Comparison of ENCODE assay signal across 20 cellular contexts in the genomic region with DNA sequence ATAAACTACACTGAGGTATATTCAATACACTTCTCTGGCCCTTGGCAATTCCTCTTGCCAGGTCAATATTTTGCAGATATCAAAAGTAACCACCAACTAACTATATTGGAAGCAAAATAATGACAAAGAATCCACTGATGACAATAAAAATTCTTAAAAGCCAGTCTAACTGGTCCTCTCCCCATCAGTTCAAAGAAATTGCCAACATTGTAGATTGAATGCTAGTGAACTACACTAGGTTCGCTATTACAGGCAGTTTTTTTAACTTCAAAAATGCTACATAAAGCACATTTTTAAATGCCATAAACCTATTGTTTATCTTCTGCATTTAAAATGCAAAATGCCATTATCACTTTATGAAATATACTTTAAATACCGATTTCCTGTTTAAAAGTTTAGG. TPM values are rescaled to one million over a fixed set of nuclear protein-coding genes. Genes with fewer than 3 reads are reported as not detected.
DNase-seq lines count a peak whose midpoint lies in the region; ATAC-seq, FAIRE-seq and TF ChIP-seq lines count a peak whose summit lies in the region.
"Had no signal": no experiment of that assay in that cellular context is flagged by ENCODE, and none has a peak within 500 bp of the region (broad histone marks: within the 10 kb centered on the region; RNA-seq: fewer than 3 reads in every experiment).

No MANE protein-coding gene starts in this region.

- CTCF ChIA-PET in T-cell (lab: Charles Lee) = interaction anchor here in 1 of 2 donors (0.6 kb wide), 1 partner anchor 62 kb away, joined by 3 read pairs; no protein-coding TSS in a partner anchor

- H3K36me3 ChIP-seq in GM23248 (ENCODE audit: low read depth) (no peaks in the 10 kb centered on the region), gastrocnemius medialis (no peaks in the 10 kb centered on the region)

- peaks cover 3% of the 10 kb centered on the region for H3K36me3 Mint-ChIP-seq in T-cell

- H3K4me3 ChIP-seq in GM23248 (peak overlapping the region; percentile 95), fibroblast of pulmonary artery (replicated peaks; ENCODE audit: low read depth, low read length) (peak overlapping the region; percentile 73), gastrocnemius medialis (no peak overlapping the region)
- H3K4me3 ChIP-seq: body of pancreas had no signal

- no peaks in the 10 kb centered on the region for H3K27me3 Mint-ChIP-seq in T-cell
- H3K27me3 Mint-ChIP-seq: B cell had no signal

- H3K9me2 ChIP-seq in GM23248 (ENCODE audit: insufficient read depth) = no peaks in the 10 kb centered on the region

- intact Hi-C loops in gastrocnemius medialis (cut with DNase I; ENCODE audit: low total_unique reads) = loop anchor here (5.0 kb wide), 1 partner anchor 164 kb away; no protein-coding TSS in a partner anchor

- TF ChIP-seq CTCF in fibroblast of pulmonary artery (IDR thresholded peaks at IDR 0.05; ENCODE audit: low read length, missing control alignments) (no peak), gastrocnemius medialis (IDR thresholded peaks at IDR 0.05 in 4 of 5, conservative IDR thresholded peaks at IDR 0.05 in 1 of 5) (no peak)

- FAIRE-seq in GM12892 (lab: Jason Lieb, UNC) = no peak

- H4K20me1 ChIP-seq in GM23248 (ENCODE audit: insufficient read depth) = peaks cover 6% of the 10 kb centered on the region; the same call in 1 of the 2 replicates

- in situ Hi-C loops in GM23248 (cut with MboI) = no loop called here
- in situ Hi-C loops in gastrocnemius medialis (cut with MboI; ENCODE audit: low sequenced_read_pairs in 4 of 4) = no loop called here

- H3K79me2 ChIP-seq in GM23248 (ENCODE audit: insufficient read depth) = peaks cover 89% of the 10 kb centered on the region

- H3K27me3 ChIP-seq in GM23248 (replicated peaks; ENCODE audit: insufficient read depth) (no peaks in the 10 kb centered on the region), gastrocnemius medialis (no peaks in the 10 kb centered on the region)
- H3K27me3 ChIP-seq: body of pancreas, foreskin keratinocyte had no signal

- H3K27ac ChIP-seq in GM23248 (peak overlapping the region; percentile 94), gastrocnemius medialis (peak overlapping the region; percentile 3 to 98 (median 62))
- H3K27ac ChIP-seq: body of pancreas, foreskin keratinocyte had no signal

- no peak overlapping the region for H2AFZ ChIP-seq in GM23248

- DNase-seq in GM23248 = no peak
- DNase-seq in T-cell = no peak
- no peak for DNase-seq in fibroblast of pulmonary artery (ENCODE audit: low read depth)
- DNase-seq in gastrocnemius medialis = no peak
- DNase-seq in DMS53 (lab: John Stamatoyannopoulos, UW) = no peak
- no peak for DNase-seq in GM12892 (ENCODE audit: insufficient read length)
- DNase-seq: body of pancreas; DMS 273 treated with DMSO at 0.1 percent for 48 hours; effector CD8-positive, alpha-beta T cell; foreskin keratinocyte; NCI-H1105; NK-92 treated with Interleukin-12 subunit alpha and Interleukin-12 subunit beta, amount 100 ng/mL, for 24 hours; nucleus accumbens; Right ventricle myocardium superior; stimulated activated naive CD8-positive, alpha-beta T cell treated with anti-CD3 and anti-CD28 coated beads, Interleukin-15, Interleukin-2, amounts not matched to agents 100 U/mL and 50 U/mL, for 24 hours had no signal

- H3K27ac Mint-ChIP-seq in T-cell = no peak overlapping the region
- H3K27ac Mint-ChIP-seq: B cell had no signal

- WGBS in GM23248 (ENCODE audit: low coverage in 1 of 2, low lambda C conversion rate in 2 of 2, missing lambda C conversion rate in 2 of 2), 2 experiments = 57 to 58% methylated on average over 2 of the region's 2 CpGs

- POLR2A ChIA-PET in T-cell (lab: Charles Lee) = interaction anchor here (0.6 to 0.7 kb wide), 3 partner anchors 87 to 559 kb away, joined by 3 to 5 read pairs (median 3); no protein-coding TSS in a partner anchor

- no peak for ATAC-seq in T-cell (replicated peaks in 1 of 4)
- no peak for ATAC-seq in gastrocnemius medialis
- ATAC-seq in GM18907 (IDR thresholded peaks at IDR 0.05; ENCODE audit: unreplicated experiment) = no peak
- ATAC-seq in GM21786 (IDR thresholded peaks at IDR 0.05; ENCODE audit: unreplicated experiment) = no peak
- ATAC-seq: activated CD4-positive, CD25-positive, alpha-beta regulatory T cell treated with anti-CD3 and anti-CD28 coated beads, Interleukin-2, amount 50 U/mL, for 24 hours; body of pancreas; foreskin keratinocyte; stimulated activated naive CD8-positive, alpha-beta T cell treated with anti-CD3 and anti-CD28 coated beads, Interleukin-15, Interleukin-2, amounts not matched to agents 100 U/mL and 50 U/mL, for 24 hours had no signal

- peak overlapping the region; percentile 94 for H3K4me2 ChIP-seq in GM23248 (ENCODE audit: unreplicated experiment)

- H3K4me3 Mint-ChIP-seq in T-cell = peak overlapping the region in 2 of 3 donors; percentile 54 to 89
- H3K4me3 Mint-ChIP-seq: B cell had no signal

- H3K4me1 ChIP-seq in GM23248 (ENCODE audit: insufficient read depth) = peaks cover 33% of the 10 kb centered on the region
- H3K4me1 ChIP-seq in gastrocnemius medialis = peaks cover 28 to 49% of the 10 kb centered on the region in 2 donors

- TF ChIP-seq POLR2A in gastrocnemius medialis (IDR thresholded peaks at IDR 0.05) = no peak
- no peak for TF ChIP-seq POLR2A in GM12892 (IDR thresholded peaks at IDR 0.05; ENCODE audit: low read depth, low read length)

- H3K9me3 ChIP-seq in GM23248 (ENCODE audit: low read depth) (no peaks in the 10 kb centered on the region), gastrocnemius medialis (no peaks in the 10 kb centered on the region)
- H3K9me3 ChIP-seq: body of pancreas had no signal

- H3K9me3 Mint-ChIP-seq in T-cell = no peaks in the 10 kb centered on the region
- H3K9me3 Mint-ChIP-seq: T-helper 2 cell treated with Interferon-gamma antibody and Interleukin-4, amounts not matched to agents 5 μg/mL and 100 μg/mL, for 36 hours had no signal

- H3K9ac ChIP-seq in GM23248 = peak overlapping the region; percentile 95

- peaks cover 43% of the 10 kb centered on the region for H3F3A ChIP-seq in GM23248 (ENCODE audit: insufficient read depth)

- H3K4me1 Mint-ChIP-seq in T-cell = peaks cover 56 to 62% (median 60%) of the 10 kb centered on the region in 3 donors

RNA-seq across cellular contexts. Expression of a gene that starts 4.0 kb away (rescaled TPM):
- 62.7 and 91.9 TPM in 2 replicates for total RNA-seq in GM23248 (2014; rRNA removed; shearing (Covaris generic))
- polyA plus RNA-seq in GM23248 (2016; fragmentation: Nextera tagmentation; extraction: Ambion mirVana) = 29.3 and 30.0 TPM in 2 replicates
- total RNA-seq in T-cell = 100 to 1,000 TPM in 1 of 5 donors, 10 to 100 TPM in 4; 56.4 to 114 (median 72.2) TPM
- 10 to 100 TPM; 10.9 to 25.1 (median 20.9) TPM for total RNA-seq in gastrocnemius medialis
- 19.3 TPM for polyA plus RNA-seq in GM12892 (2012; ENCODE audit: missing spikeins)

Comparison
In these comparisons a context has a peak if more than half of its experiments do, and no peak if none do; other contexts are left out.
1. H3K4me3 ChIP-seq: peak in GM23248 (single experiment) and fibroblast of pulmonary artery (single experiment); none in gastrocnemius medialis (0 of 4).